ENCODE assay signal across 26 cellular contexts in the genomic region with DNA sequence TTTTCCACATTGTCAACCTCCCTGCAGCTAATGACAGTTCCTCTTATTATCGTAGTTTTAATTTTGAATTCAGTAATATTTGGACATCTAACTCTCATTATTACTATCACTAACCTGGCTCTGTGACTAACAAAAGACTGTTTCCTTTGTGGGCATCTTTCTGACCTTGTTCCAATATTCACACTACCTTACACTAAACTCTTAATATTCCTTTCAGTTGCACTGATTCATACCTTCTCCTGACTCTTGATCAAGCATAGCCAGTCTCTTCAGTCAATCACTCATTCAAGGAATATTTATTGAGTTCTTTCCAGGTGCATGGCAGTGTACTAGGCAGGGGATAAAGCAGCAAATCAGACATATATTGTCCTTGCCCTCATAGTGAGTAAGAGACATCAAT. TPM values are rescaled to one million over a fixed set of nuclear protein-coding genes. Genes with fewer than 3 reads are reported as not detected.
DNase-seq lines count a peak whose midpoint lies in the region; ATAC-seq, FAIRE-seq and TF ChIP-seq lines count a peak whose summit lies in the region.
"Had no signal": no experiment of that assay in that cellular context is flagged by ENCODE, and none has a peak within 500 bp of the region (broad histone marks: within the 10 kb centered on the region; RNA-seq: fewer than 3 reads in every experiment).

No MANE protein-coding gene starts in this region.

- no peaks in the 10 kb centered on the region for H4K20me1 ChIP-seq in mammary epithelial cell (ENCODE audit: insufficient read depth, low read length)
- H4K20me1 ChIP-seq: BLaER1 had no signal

- no peak overlapping the region for H2AFZ ChIP-seq in mammary epithelial cell (ENCODE audit: low read depth, low read length)

- intact Hi-C loops in mammary epithelial cell (cut with micrococcal nuclease) = no loop called here

- no peak overlapping the region for H3K27ac ChIP-seq in mammary epithelial cell (ENCODE audit: insufficient read depth, low read depth, low read length)
- H3K27ac ChIP-seq: BLaER1 had no signal

- peak overlapping the region in 1 of 2 donors; percentile 2 for H3K27ac Mint-ChIP-seq in activated naive CD4-positive, alpha-beta T cell treated with anti-CD3 and anti-CD28 coated beads, Interleukin-2, amount 50 U/mL, for 72 hours
- H3K27ac Mint-ChIP-seq in activated T-helper 17 cell treated with anti-CD3 and anti-CD28 coated beads, Interleukin-2, amount 50 U/mL, for 72 hours = no peak overlapping the region
- H3K27ac Mint-ChIP-seq: CD14-positive monocyte; CD4-positive, alpha-beta memory T cell; CD4-positive, CD25-positive, alpha-beta regulatory T cell had no signal

- H3K27me3 ChIP-seq in mammary epithelial cell (ENCODE audit: insufficient read depth, low read length) = no peaks in the 10 kb centered on the region
- H3K27me3 ChIP-seq: BE2C, BLaER1 had no signal

- no peak for TF ChIP-seq CTCF in mammary epithelial cell (conservative IDR thresholded peaks at IDR 0.05 in 1 of 2, IDR thresholded peaks at IDR 0.05 in 1 of 2; ENCODE audit: extremely low read depth in 1 of 2, insufficient read depth in 1 of 2, low read depth in 1 of 2, low read length in 2 of 2)

- no peaks in the 10 kb centered on the region for H3K9me3 ChIP-seq in mammary epithelial cell (replicated peaks; ENCODE audit: insufficient read depth, low read length)
- H3K9me3 ChIP-seq: BE2C, BLaER1 had no signal

- in situ Hi-C loops in mammary epithelial cell (cut with MboI; ENCODE audit: low sequenced_read_pairs in 2 of 2) = no loop called here

- CTCF ChIA-PET in mammary epithelial cell (lab: Charles Lee; ENCODE audit: low non-redundant PET) = interaction anchor here (0.6 kb wide), 1 partner anchor 25 kb away, joined by 4 read pairs; no protein-coding TSS in a partner anchor

- WGBS in mammary epithelial cell (ENCODE audit: low coverage, missing lambda C conversion rate) = 75% methylated on average over 1 of the region's 1 CpG

- no peak overlapping the region for H3K4me3 Mint-ChIP-seq in activated T-helper 17 cell treated with anti-CD3 and anti-CD28 coated beads, Interleukin-2, amount 50 U/mL, for 72 hours
- H3K4me3 Mint-ChIP-seq: CD14-positive monocyte; CD4-positive, alpha-beta memory T cell; CD4-positive, CD25-positive, alpha-beta regulatory T cell; CD8-positive, alpha-beta memory T cell had no signal

- H3K36me3 ChIP-seq in mammary epithelial cell (ENCODE audit: insufficient read depth, low read length) = no peaks in the 10 kb centered on the region
- H3K36me3 ChIP-seq: BE2C, BLaER1 had no signal

- dilution Hi-C loops in mammary epithelial cell (cut with HindIII; ENCODE audit: low sequenced_read_pairs) = no loop called here

- H3K4me3 ChIP-seq in mammary epithelial cell (replicated peaks in 1 of 3; ENCODE audit: insufficient read depth in 1 of 3, low read depth in 2 of 3, low read length in 3 of 3) = no peak overlapping the region
- H3K4me3 ChIP-seq: BLaER1, GM12878 had no signal

- no peaks in the 10 kb centered on the region for H3K79me2 ChIP-seq in mammary epithelial cell (ENCODE audit: insufficient read depth, low read length)

- peaks cover 4% of the 10 kb centered on the region for H3K4me1 Mint-ChIP-seq in activated T-helper 17 cell treated with anti-CD3 and anti-CD28 coated beads, Interleukin-2, amount 50 U/mL, for 72 hours
- H3K4me1 Mint-ChIP-seq: CD14-positive monocyte; CD4-positive, CD25-positive, alpha-beta regulatory T cell; CD8-positive, alpha-beta memory T cell had no signal

- no TSS peak for BruUV-seq in mammary epithelial cell (replicated peaks; lab: Mats Ljungman, UMichigan)

- TF ChIP-seq POLR2A in GM12891 (IDR thresholded peaks at IDR 0.05; ENCODE audit: low read depth, low read length) = no peak

- DNase-seq in activated naive CD4-positive, alpha-beta T cell treated with anti-CD3 and anti-CD28 coated beads, Interleukin-2, amount 50 U/mL, for 72 hours (ENCODE audit: low spot score in 2 of 2) = no peak
- DNase-seq in activated naive CD4-positive, alpha-beta T cell treated with anti-CD3 and anti-CD28 coated beads, Interleukin-2, amount 50 U/mL, for 16 hours = no peak
- DNase-seq in GM12891 (ENCODE audit: insufficient read length, low spot score) = no peak
- DNase-seq in mammary epithelial cell = no peak
- no peak for DNase-seq in NCI-H446 treated with DMSO at 0.1 percent for 48 hours (lab: John Stamatoyannopoulos, UW)
- DNase-seq: 8988T; ACHN; BE2C; C1 segment of cervical spinal cord; CD4-positive, alpha-beta memory T cell; CD4-positive, CD25-positive, alpha-beta regulatory T cell; CD8-positive, alpha-beta memory T cell; COR-L47; DMS 273 treated with DMSO at 0.1 percent for 48 hours; DMS153; DMS53; DMS79; DND-41; EL; GDM1 had no signal

- peak; percentile 57 to 84 for ATAC-seq in activated naive CD4-positive, alpha-beta T cell treated with anti-CD3 and anti-CD28 coated beads, Interleukin-2, amount 50 U/mL, for 72 hours
- peak; percentile 94 for ATAC-seq in activated T-helper 17 cell treated with anti-CD3 and anti-CD28 coated beads, Interleukin-2, amount 50 U/mL, for 72 hours (replicated peaks)
- ATAC-seq: GM12878 had no signal

- H3K27me3 Mint-ChIP-seq in activated T-helper 17 cell treated with anti-CD3 and anti-CD28 coated beads, Interleukin-2, amount 50 U/mL, for 72 hours = no peaks in the 10 kb centered on the region
- H3K27me3 Mint-ChIP-seq: CD4-positive, alpha-beta memory T cell had no signal

- H3K4me1 ChIP-seq in mammary epithelial cell (ENCODE audit: insufficient read depth, low read length) = no peaks in the 10 kb centered on the region
- H3K4me1 ChIP-seq: BE2C, BLaER1 had no signal

- no peak overlapping the region for H3K4me2 ChIP-seq in mammary epithelial cell (ENCODE audit: insufficient read depth, low read depth, low read length)
- H3K4me2 ChIP-seq: BLaER1 had no signal

- H3K9me3 Mint-ChIP-seq in activated naive CD4-positive, alpha-beta T cell treated with anti-CD3 and anti-CD28 coated beads, Interleukin-2, amount 50 U/mL, for 72 hours = no peaks in the 10 kb centered on the region
- H3K9me3 Mint-ChIP-seq in activated T-helper 17 cell treated with anti-CD3 and anti-CD28 coated beads, Interleukin-2, amount 50 U/mL, for 72 hours = no peaks in the 10 kb centered on the region
- H3K9me3 Mint-ChIP-seq: CD4-positive, alpha-beta memory T cell; CD4-positive, CD25-positive, alpha-beta regulatory T cell; CD8-positive, alpha-beta memory T cell had no signal

- H3K9ac ChIP-seq in mammary epithelial cell (ENCODE audit: insufficient read depth, low read length) = no peak overlapping the region
- H3K9ac ChIP-seq: BLaER1 had no signal

- no peaks in the 10 kb centered on the region for H3K36me3 Mint-ChIP-seq in activated naive CD4-positive, alpha-beta T cell treated with anti-CD3 and anti-CD28 coated beads, Interleukin-2, amount 50 U/mL, for 72 hours
- H3K36me3 Mint-ChIP-seq in activated T-helper 17 cell treated with anti-CD3 and anti-CD28 coated beads, Interleukin-2, amount 50 U/mL, for 72 hours (ENCODE audit: low read depth) = no peaks in the 10 kb centered on the region
- H3K36me3 Mint-ChIP-seq: CD14-positive monocyte; CD4-positive, alpha-beta memory T cell; CD4-positive, CD25-positive, alpha-beta regulatory T cell had no signal

- no peak for FAIRE-seq in GM12891 (lab: Jason Lieb, UNC)
- FAIRE-seq: A204.1, GM12878, GM19239 had no signal

TF ChIP-seq in GM12891, 5 proteins besides CTCF, POLR2A, EP300 and RAD21:
- TF ChIP-seq POLR2AphosphoS5 (IDR thresholded peaks at IDR 0.05; ENCODE audit: low read depth, low read length) (no peak), SPI1 (IDR thresholded peaks at IDR 0.05; ENCODE audit: low read depth, low read length) (0 out of 2 replicates have a peak, but pooled peaks have one; percentile 3)

RNA-seq across cellular contexts. Expression of gene CTNNBIP1, which starts 7.8 kb away (rescaled TPM):
- 10 to 100 TPM; 14.5 to 14.6 TPM for total RNA-seq in activated naive CD4-positive, alpha-beta T cell treated with anti-CD3 and anti-CD28 coated beads, Interleukin-2, amount 50 U/mL, for 72 hours
- 15.6 TPM for polyA plus RNA-seq in GM12891 (2012; ENCODE audit: low read depth, missing spikeins)
- 1 to 10 TPM; 5.6 to 9.7 TPM for total RNA-seq in activated T-helper 17 cell treated with anti-CD3 and anti-CD28 coated beads, Interleukin-2, amount 50 U/mL, for 72 hours
- 100 to 1,000 TPM in 1 of 2 donors, 10 to 100 TPM in 1; 54.7 to 103 TPM for total RNA-seq in mammary epithelial cell
- polyA plus RNA-seq in mammary epithelial cell = 138 TPM
- polyA minus RNA-seq in mammary epithelial cell = 108 TPM

RNA-seq across cellular contexts. Expression of gene LZIC, which starts 25.3 kb away (rescaled TPM):
- total RNA-seq in activated naive CD4-positive, alpha-beta T cell treated with anti-CD3 and anti-CD28 coated beads, Interleukin-2, amount 50 U/mL, for 72 hours = 10 to 100 TPM; 14.0 to 30.8 TPM
- polyA plus RNA-seq in GM12891 (2012; ENCODE audit: low read depth, missing spikeins) = 9.9 TPM
- 10 to 100 TPM; 17.4 to 28.4 TPM for total RNA-seq in activated T-helper 17 cell treated with anti-CD3 and anti-CD28 coated beads, Interleukin-2, amount 50 U/mL, for 72 hours
- total RNA-seq in mammary epithelial cell = 10 to 100 TPM; 19.8 to 30.6 TPM
- 14.5 TPM for polyA plus RNA-seq in mammary epithelial cell
- polyA minus RNA-seq in mammary epithelial cell = 11.8 TPM

RNA-seq across cellular contexts. Expression of gene NMNAT1, which starts 25.4 kb away (rescaled TPM):
- total RNA-seq in activated naive CD4-positive, alpha-beta T cell treated with anti-CD3 and anti-CD28 coated beads, Interleukin-2, amount 50 U/mL, for 72 hours = 10 to 100 TPM in 1 of 2 donors, 1 to 10 TPM in 1; 6.0 to 13.1 TPM
- polyA plus RNA-seq in GM12891 (2012; ENCODE audit: low read depth, missing spikeins) = 6.9 TPM
- total RNA-seq in activated T-helper 17 cell treated with anti-CD3 and anti-CD28 coated beads, Interleukin-2, amount 50 U/mL, for 72 hours = 1 to 10 TPM; 5.5 to 8.4 TPM
- 10 to 100 TPM in 1 of 2 donors, 1 to 10 TPM in 1; 9.7 to 11.1 TPM for total RNA-seq in mammary epithelial cell
- polyA plus RNA-seq in mammary epithelial cell = 9.4 TPM
- 9.1 TPM for polyA minus RNA-seq in mammary epithelial cell
